1 cellular context compared by ENCODE assay signal in genomic region chr20:11766961-11767360, GRCh38.
TF ChIP-seq lines count a peak whose summit lies in the region.

No MANE protein-coding gene starts in this region.

TF ChIP-seq in H1, 55 proteins besides CTCF, POLR2A, EP300 and RAD21 (continued from another document):
- TF ChIP-seq ATF3 (IDR thresholded peaks at IDR 0.05; ENCODE audit: insufficient read depth, low read depth, low read length): no peak
- peak; percentile 84; the same call in 1 of the 2 replicates for TF ChIP-seq TCF12 (IDR thresholded peaks at IDR 0.05; ENCODE audit: low read depth, low read length)
- TF ChIP-seq GTF2F1 (IDR thresholded peaks at IDR 0.05; ENCODE audit: borderline replicate concordance, low read depth, low read length): no peak
- TF ChIP-seq NANOG (IDR thresholded peaks at IDR 0.05; ENCODE audit: insufficient read depth, low read depth, low read length, poor library complexity, severe bottlenecking): peak; percentile 4
- peak; percentile 67 for TF ChIP-seq RFX5 (IDR thresholded peaks at IDR 0.05; ENCODE audit: borderline replicate concordance, low read depth, low read length)
- no peak for TF ChIP-seq SP2 (IDR thresholded peaks at IDR 0.05; ENCODE audit: low read length)
- TF ChIP-seq RBBP5 (IDR thresholded peaks at IDR 0.05; ENCODE audit: borderline replicate concordance, low read depth, low read length): no peak
- TF ChIP-seq CREB1 (IDR thresholded peaks at IDR 0.05): peak; percentile 20; the same call in 1 of the 2 replicates
